1 cellular context compared by ENCODE assay signal in the genomic region with DNA sequence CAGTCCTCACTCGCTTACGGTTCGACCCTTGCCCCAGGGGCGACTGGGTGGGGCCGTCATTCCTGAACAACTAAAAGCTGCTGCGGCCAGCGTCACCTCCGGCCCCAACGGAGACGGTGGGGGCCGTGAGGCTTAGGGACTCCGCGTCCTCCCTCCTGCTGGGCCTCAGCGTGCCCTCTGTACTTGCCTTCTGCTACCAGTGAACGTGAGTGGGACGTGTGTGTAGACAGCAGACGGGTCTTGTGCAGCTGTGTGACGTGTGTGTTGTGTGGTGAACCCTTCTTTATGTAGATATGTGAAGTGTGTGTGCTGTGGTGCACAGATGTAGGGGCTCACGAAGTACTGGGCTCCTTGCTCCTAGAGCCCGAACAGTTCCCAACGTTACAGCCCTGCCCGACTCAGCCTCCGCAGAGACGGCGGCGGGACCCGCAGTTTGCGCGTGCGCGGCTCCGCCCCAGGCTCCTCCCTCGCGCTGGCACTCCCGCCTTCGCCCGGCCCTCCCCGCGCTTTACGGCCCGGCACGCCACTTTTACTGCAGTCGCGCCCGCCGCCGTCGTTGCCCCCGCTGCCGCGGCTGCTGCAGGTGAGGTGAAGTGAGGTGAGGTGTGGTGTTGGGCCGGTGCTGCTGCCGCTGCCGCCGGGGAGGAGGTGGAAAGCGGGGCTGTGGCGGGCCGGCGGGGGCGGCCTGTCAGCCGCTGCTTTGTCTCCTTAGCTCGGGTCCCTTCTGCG.
A peak's percentile ranks its signal among the peaks of the same experiment; 100 is the strongest.
TF ChIP-seq lines count a peak whose summit lies in the region.

A gene (plus strand): TSS at position 535 of the 729 bp plus-strand sequence. CDS start 235 bp downstream, outside the sequence.

TF ChIP-seq in HepG2, 621 proteins besides CTCF, POLR2A, EP300 and RAD21 (continued from another document and continues in another):
- TF ChIP-seq KLF15 (CRISPR knock-in tag; IDR thresholded peaks at IDR 0.05; ENCODE audit: borderline replicate concordance) = peak; percentile 56; the same call in 1 of the 2 replicates
- peak; percentile 37 for TF ChIP-seq CEBPG (CRISPR knock-in tag; IDR thresholded peaks at IDR 0.05)
- no peak for TF ChIP-seq HDAC6 (IDR thresholded peaks at IDR 0.05; ENCODE audit: low read depth, low read length)
- peak; percentile 90; the same call in 1 of the 2 replicates for TF ChIP-seq SMAD1 (CRISPR knock-in tag; IDR thresholded peaks at IDR 0.05; ENCODE audit: borderline replicate concordance, low read depth)
- TF ChIP-seq HCFC1 (IDR thresholded peaks at IDR 0.05; ENCODE audit: low read depth, low read length) = peak; percentile 56
- TF ChIP-seq, protein P1, sequence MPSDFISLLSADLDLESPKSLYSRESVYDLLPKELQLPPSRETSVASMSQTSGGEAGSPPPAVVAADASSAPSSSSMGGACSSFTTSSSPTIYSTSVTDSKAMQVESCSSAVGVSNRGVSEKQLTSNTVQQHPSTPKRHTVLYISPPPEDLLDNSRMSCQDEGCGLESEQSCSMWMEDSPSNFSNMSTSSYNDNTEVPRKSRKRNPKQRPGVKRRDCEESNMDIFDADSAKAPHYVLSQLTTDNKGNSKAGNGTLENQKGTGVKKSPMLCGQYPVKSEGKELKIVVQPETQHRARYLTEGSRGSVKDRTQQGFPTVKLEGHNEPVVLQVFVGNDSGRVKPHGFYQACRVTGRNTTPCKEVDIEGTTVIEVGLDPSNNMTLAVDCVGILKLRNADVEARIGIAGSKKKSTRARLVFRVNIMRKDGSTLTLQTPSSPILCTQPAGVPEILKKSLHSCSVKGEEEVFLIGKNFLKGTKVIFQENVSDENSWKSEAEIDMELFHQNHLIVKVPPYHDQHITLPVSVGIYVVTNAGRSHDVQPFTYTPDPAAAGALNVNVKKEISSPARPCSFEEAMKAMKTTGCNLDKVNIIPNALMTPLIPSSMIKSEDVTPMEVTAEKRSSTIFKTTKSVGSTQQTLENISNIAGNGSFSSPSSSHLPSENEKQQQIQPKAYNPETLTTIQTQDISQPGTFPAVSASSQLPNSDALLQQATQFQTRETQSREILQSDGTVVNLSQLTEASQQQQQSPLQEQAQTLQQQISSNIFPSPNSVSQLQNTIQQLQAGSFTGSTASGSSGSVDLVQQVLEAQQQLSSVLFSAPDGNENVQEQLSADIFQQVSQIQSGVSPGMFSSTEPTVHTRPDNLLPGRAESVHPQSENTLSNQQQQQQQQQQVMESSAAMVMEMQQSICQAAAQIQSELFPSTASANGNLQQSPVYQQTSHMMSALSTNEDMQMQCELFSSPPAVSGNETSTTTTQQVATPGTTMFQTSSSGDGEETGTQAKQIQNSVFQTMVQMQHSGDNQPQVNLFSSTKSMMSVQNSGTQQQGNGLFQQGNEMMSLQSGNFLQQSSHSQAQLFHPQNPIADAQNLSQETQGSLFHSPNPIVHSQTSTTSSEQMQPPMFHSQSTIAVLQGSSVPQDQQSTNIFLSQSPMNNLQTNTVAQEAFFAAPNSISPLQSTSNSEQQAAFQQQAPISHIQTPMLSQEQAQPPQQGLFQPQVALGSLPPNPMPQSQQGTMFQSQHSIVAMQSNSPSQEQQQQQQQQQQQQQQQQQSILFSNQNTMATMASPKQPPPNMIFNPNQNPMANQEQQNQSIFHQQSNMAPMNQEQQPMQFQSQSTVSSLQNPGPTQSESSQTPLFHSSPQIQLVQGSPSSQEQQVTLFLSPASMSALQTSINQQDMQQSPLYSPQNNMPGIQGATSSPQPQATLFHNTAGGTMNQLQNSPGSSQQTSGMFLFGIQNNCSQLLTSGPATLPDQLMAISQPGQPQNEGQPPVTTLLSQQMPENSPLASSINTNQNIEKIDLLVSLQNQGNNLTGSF (CRISPR knock-in tag; IDR thresholded peaks at IDR 0.05) = no peak; the same call in 1 of the 2 replicates
- TF ChIP-seq HNRNPK (IDR thresholded peaks at IDR 0.05; ENCODE audit: low read depth, low read length, poor library complexity, severe bottlenecking) = peak; percentile 65
- TF ChIP-seq, protein P2, sequence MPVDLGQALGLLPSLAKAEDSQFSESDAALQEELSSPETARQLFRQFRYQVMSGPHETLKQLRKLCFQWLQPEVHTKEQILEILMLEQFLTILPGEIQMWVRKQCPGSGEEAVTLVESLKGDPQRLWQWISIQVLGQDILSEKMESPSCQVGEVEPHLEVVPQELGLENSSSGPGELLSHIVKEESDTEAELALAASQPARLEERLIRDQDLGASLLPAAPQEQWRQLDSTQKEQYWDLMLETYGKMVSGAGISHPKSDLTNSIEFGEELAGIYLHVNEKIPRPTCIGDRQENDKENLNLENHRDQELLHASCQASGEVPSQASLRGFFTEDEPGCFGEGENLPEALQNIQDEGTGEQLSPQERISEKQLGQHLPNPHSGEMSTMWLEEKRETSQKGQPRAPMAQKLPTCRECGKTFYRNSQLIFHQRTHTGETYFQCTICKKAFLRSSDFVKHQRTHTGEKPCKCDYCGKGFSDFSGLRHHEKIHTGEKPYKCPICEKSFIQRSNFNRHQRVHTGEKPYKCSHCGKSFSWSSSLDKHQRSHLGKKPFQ (CRISPR knock-in tag; IDR thresholded peaks at IDR 0.05; ENCODE audit: insufficient replicate concordance) = no peak
- no peak for TF ChIP-seq ZNF326 (CRISPR knock-in tag; IDR thresholded peaks at IDR 0.05; ENCODE audit: borderline replicate concordance)
- TF ChIP-seq, protein P3, sequence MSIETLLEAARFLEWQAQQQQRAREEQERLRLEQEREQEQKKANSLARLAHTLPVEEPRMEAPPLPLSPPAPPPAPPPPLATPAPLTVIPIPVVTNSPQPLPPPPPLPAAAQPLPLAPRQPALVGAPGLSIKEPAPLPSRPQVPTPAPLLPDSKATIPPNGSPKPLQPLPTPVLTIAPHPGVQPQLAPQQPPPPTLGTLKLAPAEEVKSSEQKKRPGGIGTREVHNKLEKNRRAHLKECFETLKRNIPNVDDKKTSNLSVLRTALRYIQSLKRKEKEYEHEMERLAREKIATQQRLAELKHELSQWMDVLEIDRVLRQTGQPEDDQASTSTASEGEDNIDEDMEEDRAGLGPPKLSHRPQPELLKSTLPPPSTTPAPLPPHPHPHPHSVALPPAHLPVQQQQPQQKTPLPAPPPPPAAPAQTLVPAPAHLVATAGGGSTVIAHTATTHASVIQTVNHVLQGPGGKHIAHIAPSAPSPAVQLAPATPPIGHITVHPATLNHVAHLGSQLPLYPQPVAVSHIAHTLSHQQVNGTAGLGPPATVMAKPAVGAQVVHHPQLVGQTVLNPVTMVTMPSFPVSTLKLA (IDR thresholded peaks at IDR 0.05) = peak; percentile 29; the same call in 1 of the 2 replicates
- TF ChIP-seq KMT2B (CRISPR knock-in tag; IDR thresholded peaks at IDR 0.05) = peak; percentile 79
- TF ChIP-seq CHD4 (IDR thresholded peaks at IDR 0.05; ENCODE audit: borderline replicate concordance, low read length) = no peak; the same call in 1 of the 2 replicates
- TF ChIP-seq CBFB (CRISPR knock-in tag; IDR thresholded peaks at IDR 0.05) = peak; percentile 37; the same call in 1 of the 2 replicates
- no peak; the same call in 1 of the 2 replicates for TF ChIP-seq RNF2 (conservative IDR thresholded peaks at IDR 0.05; ENCODE audit: low read depth)
- TF ChIP-seq ZFP37 (CRISPR knock-in tag; IDR thresholded peaks at IDR 0.05; ENCODE audit: borderline replicate concordance) = peak; percentile 43; the same call in 1 of the 2 replicates
- peak; percentile 67 for TF ChIP-seq FOXA3 (CRISPR knock-in tag; IDR thresholded peaks at IDR 0.05)
- no peak for TF ChIP-seq ZNF577 (CRISPR knock-in tag; IDR thresholded peaks at IDR 0.05; ENCODE audit: borderline replicate concordance, low read depth)
- TF ChIP-seq ZNF496 (CRISPR knock-in tag; IDR thresholded peaks at IDR 0.05; ENCODE audit: insufficient replicate concordance) = no peak
- TF ChIP-seq YEATS2 (CRISPR knock-in tag; IDR thresholded peaks at IDR 0.05; ENCODE audit: borderline replicate concordance) = peak; percentile 81; the same call in 1 of the 2 replicates
- peak; percentile 55 for TF ChIP-seq TSC22D2 (CRISPR knock-in tag; IDR thresholded peaks at IDR 0.05; ENCODE audit: borderline replicate concordance)
- TF ChIP-seq, protein P4, sequence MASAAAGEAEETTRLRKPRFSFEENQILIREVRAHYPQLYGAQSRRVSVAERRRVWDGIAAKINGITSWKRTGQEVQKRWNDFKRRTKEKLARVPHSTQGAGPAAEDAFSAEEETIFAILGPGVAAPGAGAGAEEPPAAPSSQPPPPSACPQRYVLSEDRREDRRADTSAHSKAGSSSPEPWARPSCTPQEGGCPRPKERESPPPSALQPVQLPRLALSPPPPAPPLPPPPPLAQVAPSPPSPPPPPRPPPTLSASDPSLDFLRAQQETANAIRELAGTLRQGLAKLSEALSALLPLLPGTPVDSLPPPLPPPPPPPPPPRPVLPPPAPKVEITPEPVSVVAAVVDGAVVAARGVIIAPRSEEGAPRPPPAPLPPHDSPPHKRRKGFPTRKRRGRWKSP (CRISPR knock-in tag; IDR thresholded peaks at IDR 0.05) = peak; percentile 79; the same call in 1 of the 2 replicates
- TF ChIP-seq, protein P5, sequence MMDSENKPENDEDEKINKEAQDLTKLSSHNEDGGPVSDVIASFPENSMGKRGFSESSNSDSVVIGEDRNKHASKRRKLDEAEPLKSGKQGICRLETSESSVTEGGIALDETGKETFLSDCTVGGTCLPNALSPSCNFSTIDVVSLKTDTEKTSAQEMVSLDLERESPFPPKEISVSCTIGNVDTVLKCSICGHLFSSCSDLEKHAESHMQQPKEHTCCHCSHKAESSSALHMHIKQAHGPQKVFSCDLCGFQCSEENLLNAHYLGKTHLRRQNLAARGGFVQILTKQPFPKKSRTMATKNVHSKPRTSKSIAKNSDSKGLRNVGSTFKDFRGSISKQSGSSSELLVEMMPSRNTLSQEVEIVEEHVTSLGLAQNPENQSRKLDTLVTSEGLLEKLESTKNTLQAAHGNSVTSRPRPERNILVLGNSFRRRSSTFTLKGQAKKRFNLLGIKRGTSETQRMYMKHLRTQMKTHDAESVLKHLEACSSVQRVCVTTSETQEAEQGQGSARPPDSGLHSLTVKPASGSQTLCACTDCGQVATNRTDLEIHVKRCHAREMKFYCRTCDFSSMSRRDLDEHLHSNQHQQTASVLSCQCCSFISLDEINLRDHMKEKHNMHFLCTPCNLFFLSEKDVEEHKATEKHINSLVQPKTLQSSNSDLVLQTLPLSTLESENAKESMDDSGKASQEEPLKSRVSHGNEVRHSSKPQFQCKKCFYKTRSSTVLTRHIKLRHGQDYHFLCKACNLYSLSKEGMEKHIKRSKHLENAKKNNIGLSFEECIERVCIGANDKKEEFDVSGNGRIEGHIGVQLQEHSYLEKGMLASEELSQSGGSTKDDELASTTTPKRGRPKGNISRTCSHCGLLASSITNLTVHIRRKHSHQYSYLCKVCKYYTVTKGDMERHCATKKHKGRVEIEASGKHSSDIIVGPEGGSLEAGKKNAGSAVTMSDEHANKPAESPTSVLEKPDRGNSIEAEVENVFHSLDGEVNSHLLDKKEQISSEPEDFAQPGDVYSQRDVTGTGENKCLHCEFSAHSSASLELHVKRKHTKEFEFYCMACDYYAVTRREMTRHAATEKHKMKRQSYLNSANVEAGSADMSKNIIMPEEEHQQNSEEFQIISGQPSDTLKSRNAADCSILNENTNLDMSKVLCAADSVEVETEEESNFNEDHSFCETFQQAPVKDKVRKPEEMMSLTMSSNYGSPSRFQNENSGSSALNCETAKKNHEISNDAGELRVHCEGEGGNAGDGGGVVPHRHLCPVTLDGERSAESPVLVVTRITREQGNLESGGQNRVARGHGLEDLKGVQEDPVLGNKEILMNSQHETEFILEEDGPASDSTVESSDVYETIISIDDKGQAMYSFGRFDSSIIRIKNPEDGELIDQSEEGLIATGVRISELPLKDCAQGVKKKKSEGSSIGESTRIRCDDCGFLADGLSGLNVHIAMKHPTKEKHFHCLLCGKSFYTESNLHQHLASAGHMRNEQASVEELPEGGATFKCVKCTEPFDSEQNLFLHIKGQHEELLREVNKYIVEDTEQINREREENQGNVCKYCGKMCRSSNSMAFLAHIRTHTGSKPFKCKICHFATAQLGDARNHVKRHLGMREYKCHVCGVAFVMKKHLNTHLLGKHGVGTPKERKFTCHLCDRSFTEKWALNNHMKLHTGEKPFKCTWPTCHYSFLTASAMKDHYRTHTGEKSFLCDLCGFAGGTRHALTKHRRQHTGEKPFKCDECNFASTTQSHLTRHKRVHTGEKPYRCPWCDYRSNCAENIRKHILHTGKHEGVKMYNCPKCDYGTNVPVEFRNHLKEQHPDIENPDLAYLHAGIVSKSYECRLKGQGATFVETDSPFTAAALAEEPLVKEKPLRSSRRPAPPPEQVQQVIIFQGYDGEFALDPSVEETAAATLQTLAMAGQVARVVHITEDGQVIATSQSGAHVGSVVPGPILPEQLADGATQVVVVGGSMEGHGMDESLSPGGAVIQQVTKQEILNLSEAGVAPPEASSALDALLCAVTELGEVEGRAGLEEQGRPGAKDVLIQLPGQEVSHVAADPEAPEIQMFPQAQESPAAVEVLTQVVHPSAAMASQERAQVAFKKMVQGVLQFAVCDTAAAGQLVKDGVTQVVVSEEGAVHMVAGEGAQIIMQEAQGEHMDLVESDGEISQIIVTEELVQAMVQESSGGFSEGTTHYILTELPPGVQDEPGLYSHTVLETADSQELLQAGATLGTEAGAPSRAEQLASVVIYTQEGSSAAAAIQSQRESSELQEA (CRISPR knock-in tag; IDR thresholded peaks at IDR 0.05; ENCODE audit: not compliant biosample characterization) = peak; percentile 69
- TF ChIP-seq, protein P6, sequence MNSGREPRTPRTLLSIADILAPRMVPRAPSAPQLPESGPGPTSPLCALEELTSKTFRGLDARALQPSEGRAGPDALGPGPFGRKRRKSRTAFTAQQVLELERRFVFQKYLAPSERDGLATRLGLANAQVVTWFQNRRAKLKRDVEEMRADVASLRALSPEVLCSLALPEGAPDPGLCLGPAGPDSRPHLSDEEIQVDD (CRISPR knock-in tag; IDR thresholded peaks at IDR 0.05; ENCODE audit: borderline replicate concordance) = peak; percentile 51; the same call in 1 of the 2 replicates
- TF ChIP-seq CHD2 (IDR thresholded peaks at IDR 0.05; ENCODE audit: low read depth, low read length) = 0 out of 2 replicates have a peak, but pooled peaks have one; percentile 24
- TF ChIP-seq, protein P7, sequence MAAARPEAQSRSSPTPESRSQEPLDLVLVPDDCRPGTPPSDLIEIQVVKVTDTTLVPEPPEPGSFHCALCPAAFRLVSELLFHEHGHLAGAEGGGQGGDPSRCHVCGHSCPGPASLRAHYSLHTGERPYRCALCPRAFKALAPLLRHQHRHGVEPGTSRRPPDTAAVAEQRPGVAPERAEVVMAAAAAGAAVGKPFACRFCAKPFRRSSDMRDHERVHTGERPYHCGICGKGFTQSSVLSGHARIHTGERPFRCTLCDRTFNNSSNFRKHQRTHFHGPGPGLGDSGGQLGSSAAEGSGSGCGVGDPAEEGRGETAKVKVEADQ (CRISPR knock-in tag; IDR thresholded peaks at IDR 0.05; ENCODE audit: borderline replicate concordance) = peak; percentile 92; the same call in 1 of the 2 replicates
- TF ChIP-seq, protein P8, sequence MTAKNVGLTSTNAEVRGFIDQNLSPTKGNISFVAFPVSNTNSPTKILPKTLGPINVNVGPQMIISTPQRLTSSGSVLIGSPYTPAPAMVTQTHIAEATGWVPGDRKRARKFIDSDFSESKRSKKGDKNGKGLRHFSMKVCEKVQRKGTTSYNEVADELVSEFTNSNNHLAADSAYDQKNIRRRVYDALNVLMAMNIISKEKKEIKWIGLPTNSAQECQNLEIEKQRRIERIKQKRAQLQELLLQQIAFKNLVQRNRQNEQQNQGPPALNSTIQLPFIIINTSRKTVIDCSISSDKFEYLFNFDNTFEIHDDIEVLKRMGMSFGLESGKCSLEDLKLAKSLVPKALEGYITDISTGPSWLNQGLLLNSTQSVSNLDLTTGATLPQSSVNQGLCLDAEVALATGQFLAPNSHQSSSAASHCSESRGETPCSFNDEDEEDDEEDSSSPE (CRISPR knock-in tag; IDR thresholded peaks at IDR 0.05) = peak; percentile 92
